Comparison of ENCODE assay signal across 12 cellular contexts in the genomic region with DNA sequence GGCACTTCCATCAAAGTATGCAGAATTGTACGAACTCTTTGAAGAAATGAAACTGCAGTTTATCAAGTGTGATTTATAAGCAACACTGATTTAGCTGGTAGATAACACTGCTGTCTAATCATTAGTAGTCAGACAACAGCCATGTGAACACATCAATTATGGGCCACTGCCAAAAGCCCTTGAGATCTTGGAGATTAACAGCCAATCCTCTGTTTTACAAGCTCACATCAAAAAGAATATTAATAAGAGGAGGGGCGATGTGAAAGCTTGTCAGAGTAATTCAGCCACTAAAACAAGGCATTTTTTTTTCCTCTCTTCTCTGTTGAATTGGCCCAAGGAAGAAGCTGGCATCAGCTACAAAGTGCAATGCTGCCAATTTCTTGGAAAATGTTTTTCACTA. TPM values are rescaled to one million over a fixed set of nuclear protein-coding genes. Genes with fewer than 3 reads are reported as not detected.
DNase-seq lines count a peak whose midpoint lies in the region; ATAC-seq, FAIRE-seq and TF ChIP-seq lines count a peak whose summit lies in the region.
"Had no signal": no experiment of that assay in that cellular context is flagged by ENCODE, and none has a peak within 500 bp of the region (broad histone marks: within the 10 kb centered on the region; RNA-seq: fewer than 3 reads in every experiment).

No MANE protein-coding gene starts in this region.

- H3K36me3 ChIP-seq in Karpas-422 (ENCODE audit: insufficient read depth, low read length) = no peaks in the 10 kb centered on the region
- no peaks in the 10 kb centered on the region for H3K36me3 ChIP-seq in hepatocyte (replicated peaks; ENCODE audit: insufficient read depth, low read depth)
- H3K36me3 ChIP-seq: left lung, tibial artery had no signal

- H4K20me1 ChIP-seq in Karpas-422 (ENCODE audit: insufficient read depth, low read depth, low read length) (no peaks in the 10 kb centered on the region), hepatocyte (ENCODE audit: insufficient read depth, poor library complexity, severe bottlenecking) (no peaks in the 10 kb centered on the region)

- DNase-seq in Karpas-422 = no peak
- peak; percentile 32 for DNase-seq in SK-N-DZ (ENCODE audit: low spot score)
- no peak for DNase-seq in hepatocyte (ENCODE audit: low spot score)
- no peak for DNase-seq in NCI-H1436 treated with DMSO at 0.1 percent for 48 hours (lab: John Stamatoyannopoulos, UW)
- DNase-seq: left lung, NCI-H1930, tibial artery had no signal

- no peak overlapping the region for H3K27ac ChIP-seq in Karpas-422 (ENCODE audit: low read length)
- H3K27ac ChIP-seq in hepatocyte = no peak overlapping the region
- H3K27ac ChIP-seq: left lung, tibial artery had no signal

- H3K79me2 ChIP-seq in Karpas-422 (ENCODE audit: low read length) (no peaks in the 10 kb centered on the region), hepatocyte (peaks cover 86% of the 10 kb centered on the region)

- H3K4me1 ChIP-seq in Karpas-422 (ENCODE audit: low read length) (peaks cover 28% of the 10 kb centered on the region), hepatocyte (ENCODE audit: insufficient read depth) (peaks cover 37% of the 10 kb centered on the region)

- H3K4me3 ChIP-seq in Karpas-422 (ENCODE audit: low read length) (no peak overlapping the region), hepatocyte (no peak overlapping the region)
- H3K4me3 ChIP-seq: left lung, tibial artery had no signal

- WGBS in hepatocyte (ENCODE audit: low lambda C conversion rate, missing lambda C conversion rate) = 26% methylated on average over 2 of the region's 2 CpGs

- TF ChIP-seq CTCF in hepatocyte (IDR thresholded peaks at IDR 0.05; ENCODE audit: poor library complexity) = no peak

- peak overlapping the region; percentile 2 for H3K4me2 ChIP-seq in Karpas-422 (ENCODE audit: low read depth, low read length, poor library complexity, severe bottlenecking)
- H3K4me2 ChIP-seq in hepatocyte = peak overlapping the region; percentile 39

- no peak overlapping the region for H3K9ac ChIP-seq in Karpas-422 (ENCODE audit: low read length)

- no peaks in the 10 kb centered on the region for H3K9me2 ChIP-seq in Karpas-422 (replicated peaks; ENCODE audit: insufficient read depth, low read length)
- no peaks in the 10 kb centered on the region for H3K9me2 ChIP-seq in hepatocyte (replicated peaks; ENCODE audit: insufficient read depth)

- H2AFZ ChIP-seq in Karpas-422 (ENCODE audit: low read length) (no peak overlapping the region), hepatocyte (no peak overlapping the region)

- H3K9me3 ChIP-seq in Karpas-422 (ENCODE audit: low read length) (no peaks in the 10 kb centered on the region), hepatocyte (ENCODE audit: low read depth) (no peaks in the 10 kb centered on the region)
- H3K9me3 ChIP-seq: left lung, tibial artery had no signal

- peak; percentile 71 for FAIRE-seq in A204.1 (lab: Jason Lieb, UNC)

- H3K27me3 ChIP-seq in Karpas-422 (ENCODE audit: low read length) = no peaks in the 10 kb centered on the region
- no peaks in the 10 kb centered on the region for H3K27me3 ChIP-seq in hepatocyte
- H3K27me3 ChIP-seq: left lung, tibial artery had no signal

- ATAC-seq in HG02642 (IDR thresholded peaks at IDR 0.05; ENCODE audit: poor library complexity, unreplicated experiment) (no peak), GM19395 (IDR thresholded peaks at IDR 0.05; ENCODE audit: unreplicated experiment) (no peak), HG03460 (IDR thresholded peaks at IDR 0.05; ENCODE audit: unreplicated experiment) (no peak)
- ATAC-seq: esophagus mucosa, left lung had no signal

RNA-seq across cellular contexts. Expression of a gene that starts 28.1 kb away (rescaled TPM):
- 12.1 and 12.8 TPM in 2 replicates for total RNA-seq in Karpas-422 (2014; rRNA removed; shearing (Covaris generic); ENCODE audit: low replicate concordance)
- polyA plus RNA-seq in SK-N-DZ (2014; cell fraction: cytosol; rRNA removed) = 13.7 and 15.4 TPM in 2 replicates
- 19.6 and 20.5 TPM in 2 replicates for polyA plus RNA-seq in SK-N-DZ (2014; cell fraction: nucleus; rRNA removed)
- 28.5 and 30.0 TPM in 2 replicates for total RNA-seq in hepatocyte
- polyA plus RNA-seq in hepatocyte = 12.4 and 19.8 TPM in 2 replicates
